In the genomic region with DNA sequence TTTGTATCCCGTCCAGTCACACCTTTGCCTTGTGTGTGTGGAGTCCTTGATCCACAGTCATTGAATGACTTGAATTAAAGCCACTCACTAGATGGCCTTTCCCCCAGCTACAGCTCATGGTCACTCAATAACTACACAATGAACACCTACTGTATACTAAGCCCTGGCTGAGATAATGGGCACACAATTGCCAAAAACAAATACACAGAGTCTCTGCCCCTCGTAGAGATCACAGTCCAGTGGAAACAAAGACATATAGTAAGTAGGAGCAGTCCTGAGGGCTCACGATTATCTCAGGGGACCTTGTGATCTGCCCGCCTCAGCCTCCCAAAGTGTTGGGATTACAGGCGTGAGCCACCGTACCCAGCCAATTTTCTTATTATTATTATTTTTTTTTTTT, we compare ENCODE assay signal across 16 cellular contexts. TPM values are rescaled to one million over a fixed set of nuclear protein-coding genes. Genes with fewer than 3 reads are reported as not detected.
DNase-seq lines count a peak whose midpoint lies in the region; ATAC-seq and TF ChIP-seq lines count a peak whose summit lies in the region.
"Had no signal": no experiment of that assay in that cellular context is flagged by ENCODE, and none has a peak within 500 bp of the region (broad histone marks: within the 10 kb centered on the region; RNA-seq: fewer than 3 reads in every experiment).

No MANE protein-coding gene starts in this region.

- TF ChIP-seq CTCF in coronary artery (IDR thresholded peaks at IDR 0.05) (no peak), gastrocnemius medialis (IDR thresholded peaks at IDR 0.05 in 4 of 5, conservative IDR thresholded peaks at IDR 0.05 in 1 of 5) (no peak), GM10248 (IDR thresholded peaks at IDR 0.05; ENCODE audit: control extremely low read depth, extremely low read depth, low read depth, missing control alignments) (no peak)

- peaks cover 96% of the 10 kb centered on the region for H3K4me1 ChIP-seq in CD4-positive, alpha-beta memory T cell (ENCODE audit: insufficient read depth, low read length)
- peaks cover 82 to 97% of the 10 kb centered on the region in 2 donors for H3K4me1 ChIP-seq in gastrocnemius medialis

- H3K27me3 Mint-ChIP-seq in T-helper 1 cell treated with Interleukin-12 subunit alpha and Interleukin-12 subunit beta and Interleukin-4 antibody, amounts not matched to agents 30 μg/mL and 1 μg/mL, for 36 hours (ENCODE audit: low read depth): no peaks in the 10 kb centered on the region
- H3K27me3 Mint-ChIP-seq in CD4-positive, alpha-beta memory T cell: no peaks in the 10 kb centered on the region

- H3K36me3 ChIP-seq in CD4-positive, alpha-beta memory T cell (ENCODE audit: insufficient read depth, low read length): no peaks in the 10 kb centered on the region
- H3K36me3 ChIP-seq in gastrocnemius medialis: no peaks in the 10 kb centered on the region

- H3K4me1 Mint-ChIP-seq in T-helper 1 cell treated with Interleukin-12 subunit alpha and Interleukin-12 subunit beta and Interleukin-4 antibody, amounts not matched to agents 30 μg/mL and 1 μg/mL, for 36 hours (ENCODE audit: low read depth): peaks cover 54% of the 10 kb centered on the region
- peaks cover 50 to 89% (median 70%) of the 10 kb centered on the region in 4 donors for H3K4me1 Mint-ChIP-seq in CD4-positive, alpha-beta memory T cell

- no peaks in the 10 kb centered on the region for H3K9me3 Mint-ChIP-seq in T-helper 1 cell treated with Interleukin-12 subunit alpha and Interleukin-12 subunit beta and Interleukin-4 antibody, amounts not matched to agents 30 μg/mL and 1 μg/mL, for 36 hours
- H3K9me3 Mint-ChIP-seq in CD4-positive, alpha-beta memory T cell: no peaks in the 10 kb centered on the region
- H3K9me3 Mint-ChIP-seq: H9 had no signal

- TF ChIP-seq POLR2A in gastrocnemius medialis (IDR thresholded peaks at IDR 0.05): no peak

- H3K36me3 Mint-ChIP-seq in T-helper 1 cell treated with Interleukin-12 subunit alpha and Interleukin-12 subunit beta and Interleukin-4 antibody, amounts not matched to agents 30 μg/mL and 1 μg/mL, for 36 hours (ENCODE audit: low read depth): no peaks in the 10 kb centered on the region
- peaks cover 0 to 4% of the 10 kb centered on the region in 2 donors for H3K36me3 Mint-ChIP-seq in CD4-positive, alpha-beta memory T cell

- CTCF ChIA-PET in CD4-positive, alpha-beta memory T cell (lab: Charles Lee; ENCODE audit: partially characterized antibody): interaction anchor here (1.0 kb wide), 1 partner anchor 9 kb away, joined by 4 read pairs; no protein-coding TSS in a partner anchor
- CTCF ChIA-PET in GM10248 (lab: Yijun Ruan, JAX): interaction anchor here (0.7 kb wide), 1 partner anchor 8 kb away, joined by 3 read pairs; no protein-coding TSS in a partner anchor

- intact Hi-C loops in CD4-positive, alpha-beta memory T cell (cut with micrococcal nuclease): no loop called here
- intact Hi-C loops in gastrocnemius medialis (cut with DNase I; ENCODE audit: low total_unique reads): no loop called here

- POLR2A ChIA-PET in CD4-positive, alpha-beta memory T cell (lab: Charles Lee; ENCODE audit: partially characterized antibody): interaction anchor here (0.6 to 13.8 kb wide), 3 partner anchors 9 to 38 kb away, joined by 3 to 161 read pairs (median 102); a partner anchor contains a TSS
- POLR2A ChIA-PET in GM10248 (lab: Yijun Ruan, JAX): no interaction called here

- H3K27ac Mint-ChIP-seq in T-helper 1 cell treated with Interleukin-12 subunit alpha and Interleukin-12 subunit beta and Interleukin-4 antibody, amounts not matched to agents 30 μg/mL and 1 μg/mL, for 36 hours: peak overlapping the region; percentile 3
- H3K27ac Mint-ChIP-seq in CD4-positive, alpha-beta memory T cell: peak overlapping the region; percentile 57 to 94 (median 88)

- ATAC-seq in gastrocnemius medialis: no peak
- ATAC-seq: SK-N-SH treated with all-trans-retinoic acid at 6 μM for 48 hours had no signal

- DNase-seq in T-helper 1 cell: no peak
- no peak for DNase-seq in CD4-positive, alpha-beta memory T cell
- no peak for DNase-seq in coronary artery (ENCODE audit: low spot score)
- no peak for DNase-seq in gastrocnemius medialis
- no peak for DNase-seq in NCI-H2081 (lab: John Stamatoyannopoulos, UW)
- no peak for DNase-seq in GM10248 (ENCODE audit: extremely low spot score)
- no peak for DNase-seq in HK-2 (ENCODE audit: unreplicated experiment)
- DNase-seq: anterior cingulate cortex, H9, Kasumi-1, NCI-H1436, NCI-H345, testis had no signal

- no peaks in the 10 kb centered on the region for H3K9me3 ChIP-seq in CD4-positive, alpha-beta memory T cell (ENCODE audit: control insufficient read depth in 1 of 2, low read length in 2 of 2)
- H3K9me3 ChIP-seq in gastrocnemius medialis: no peaks in the 10 kb centered on the region
- H3K9me3 ChIP-seq: testis had no signal

- no peak overlapping the region for H3K27ac ChIP-seq in CD4-positive, alpha-beta memory T cell (ENCODE audit: low read depth, low read length)
- H3K27ac ChIP-seq in coronary artery (peak overlapping the region; percentile 56 to 87), gastrocnemius medialis (peak overlapping the region; percentile 94 to 99 (median 98))
- H3K27ac ChIP-seq: 22Rv1 had no signal

- no peak overlapping the region for H3K4me3 Mint-ChIP-seq in T-helper 1 cell treated with Interleukin-12 subunit alpha and Interleukin-12 subunit beta and Interleukin-4 antibody, amounts not matched to agents 30 μg/mL and 1 μg/mL, for 36 hours
- peak overlapping the region in 3 of 8 donors; percentile 32 to 72 (median 61) for H3K4me3 Mint-ChIP-seq in CD4-positive, alpha-beta memory T cell
- H3K4me3 Mint-ChIP-seq: H9 had no signal

- in situ Hi-C loops in gastrocnemius medialis (cut with MboI; ENCODE audit: low sequenced_read_pairs in 4 of 4): no loop called here

- no peak overlapping the region for H3K4me3 ChIP-seq in CD4-positive, alpha-beta memory T cell (ENCODE audit: low read length in 2 of 2)
- no peak overlapping the region for H3K4me3 ChIP-seq in coronary artery
- no peak overlapping the region for H3K4me3 ChIP-seq in gastrocnemius medialis
- H3K4me3 ChIP-seq: testis had no signal

- no peaks in the 10 kb centered on the region for H3K27me3 ChIP-seq in CD4-positive, alpha-beta memory T cell (ENCODE audit: insufficient read depth, low read length)
- no peaks in the 10 kb centered on the region for H3K27me3 ChIP-seq in gastrocnemius medialis
- H3K27me3 ChIP-seq: testis had no signal

RNA-seq across cellular contexts. Expression of a gene that starts 22.1 kb away (rescaled TPM):
- total RNA-seq in CD4-positive, alpha-beta memory T cell: 10 to 100 TPM; 23.1 to 24.5 TPM
- polyA plus RNA-seq in CD4-positive, alpha-beta memory T cell: 100 to 1,000 TPM; 154 to 635 TPM
- 100 to 1,000 TPM; 296 to 667 (median 319) TPM for total RNA-seq in gastrocnemius medialis

RNA-seq across cellular contexts. Expression of a gene that starts 35.6 kb away (rescaled TPM):
- 10 to 100 TPM; 14.3 to 17.5 TPM for total RNA-seq in CD4-positive, alpha-beta memory T cell
- polyA plus RNA-seq in CD4-positive, alpha-beta memory T cell: 10 to 100 TPM; 19.6 to 24.9 TPM
- 10 to 100 TPM; 26.1 to 31.1 (median 29.6) TPM for total RNA-seq in gastrocnemius medialis

RNA-seq across cellular contexts. Expression of a gene that starts 35.8 kb away (rescaled TPM):
- total RNA-seq in CD4-positive, alpha-beta memory T cell: 100 to 1,000 TPM; 114 to 118 TPM
- polyA plus RNA-seq in CD4-positive, alpha-beta memory T cell: 100 to 1,000 TPM; 324 to 472 TPM
- total RNA-seq in gastrocnemius medialis: 100 to 1,000 TPM in 2 of 4 donors, 10 to 100 TPM in 2; 70.9 to 168 (median 105) TPM

Comparison
In these comparisons a context has a peak if more than half of its experiments do, and no peak if none do; other contexts are left out.
1. RNA of a gene that starts 22.1 kb away (total RNA-seq): 296 to 667 TPM in gastrocnemius medialis; 23.1 to 24.5 TPM in CD4-positive, alpha-beta memory T cell; every median in the first group is over 10 times any median in the second.